ENCODE assay signal across 8 cellular contexts in the genomic region with DNA sequence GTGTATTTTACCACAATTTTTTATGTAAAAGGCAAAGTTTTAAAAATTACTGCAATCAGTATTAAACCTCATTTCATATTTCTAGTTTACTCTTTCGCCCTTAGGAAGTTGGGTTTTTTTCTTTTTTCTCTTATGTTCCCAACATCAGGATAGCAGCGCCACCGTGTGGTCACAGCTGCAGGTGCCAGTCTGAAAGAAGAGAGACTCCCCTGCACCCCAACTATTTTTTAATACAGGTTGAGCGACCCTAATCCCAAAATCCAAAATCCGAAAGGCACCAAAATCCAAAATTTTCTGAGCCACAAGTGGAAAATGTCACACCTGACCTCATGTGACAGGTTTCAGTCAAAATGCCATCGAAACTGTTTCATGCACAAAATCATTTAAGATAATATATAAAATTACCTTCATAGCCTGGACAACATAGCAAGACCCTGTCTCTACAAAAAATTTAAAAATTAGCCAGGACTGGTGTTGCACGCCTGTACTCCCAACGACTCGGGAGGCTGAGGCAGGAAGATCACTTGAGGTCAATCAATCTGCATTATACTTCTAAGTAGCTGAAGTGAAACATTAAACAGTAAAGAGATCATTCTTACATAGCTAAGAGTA. TPM values are rescaled to one million over a fixed set of nuclear protein-coding genes. Genes with fewer than 3 reads are reported as not detected.
A peak's percentile ranks its signal among the peaks of the same experiment; 100 is the strongest.
DNase-seq lines count a peak whose midpoint lies in the region; ATAC-seq, FAIRE-seq and TF ChIP-seq lines count a peak whose summit lies in the region.

No MANE protein-coding gene starts in this region.

- H3K4me3 Mint-ChIP-seq in CD4-positive, alpha-beta T cell, result no peak overlapping the region
- H3K4me3 Mint-ChIP-seq in activated T-helper 1 cell treated with anti-CD3 and anti-CD28 coated beads, Interleukin-12 subunit alpha, Interleukin-12 subunit beta, Interleukin-2, Interleukin-4 antibody, amounts not matched to agents 30 ng/mL and 10 ng/mL and 1 ng/mL, durations not matched to agents 14 hours and 24 hours and 36 hours, result no peak overlapping the region

- CTCF ChIA-PET in CD4-positive, alpha-beta T cell (lab: Charles Lee), result interaction anchor here (1.0 to 7.2 kb wide), 9 partner anchors 9 to 225 kb away, joined by 3 to 77 read pairs (median 6); no protein-coding TSS in a partner anchor

- ATAC-seq in CD4-positive, alpha-beta T cell (ENCODE audit: poor library complexity), result no peak
- ATAC-seq in thoracic aorta (ENCODE audit: insufficient number of reproducible peaks, low FRiP score, low read depth), result no peak
- no peak for ATAC-seq in GM21825 (IDR thresholded peaks at IDR 0.05; ENCODE audit: unreplicated experiment)

- H3K36me3 ChIP-seq in osteoblast (ENCODE audit: insufficient read depth, low read length), result no peaks in the 10 kb centered on the region
- no peaks in the 10 kb centered on the region for H3K36me3 ChIP-seq in thoracic aorta

- intact Hi-C loops in CD4-positive, alpha-beta T cell (cut with DNase I, micrococcal nuclease), result loop anchor here (1.0 to 2.0 kb wide), 6 partner anchors 84 to 224 kb away; no protein-coding TSS in a partner anchor
- intact Hi-C loops in activated T-helper 1 cell treated with anti-CD3 and anti-CD28 coated beads, Interleukin-12 subunit alpha, Interleukin-12 subunit beta, Interleukin-2, Interleukin-4 antibody, amounts not matched to agents 30 ng/mL and 10 ng/mL and 1 ng/mL, durations not matched to agents 14 hours and 24 hours and 36 hours (cut with micrococcal nuclease), result loop anchor here (1.0 to 5.0 kb wide), 6 partner anchors 41 to 293 kb away; no protein-coding TSS in a partner anchor

- H3K79me2 ChIP-seq in osteoblast (ENCODE audit: insufficient read depth, low read length), result no peaks in the 10 kb centered on the region

- H3K4me1 ChIP-seq in osteoblast (ENCODE audit: insufficient read depth, low read length) (no peaks in the 10 kb centered on the region), thoracic aorta (ENCODE audit: control insufficient read depth in 1 of 2, low read depth in 2 of 2) (no peaks in the 10 kb centered on the region)

- peak; percentile 67 to 84 (median 76) for DNase-seq in CD4-positive, alpha-beta T cell
- DNase-seq in HTR-8/SVneo (ENCODE audit: insufficient read length, low spot score) (peak; percentile 69), RKO (ENCODE audit: low spot score) (peak; percentile 71), fibroblast of the conjunctiva (ENCODE audit: low read depth) (peak; percentile 55), osteoblast (ENCODE audit: insufficient read length, low spot score, missing footprints) (peak; percentile 92), thoracic aorta (ENCODE audit: low spot score) (peak; percentile 32)
- DNase-seq in activated T-helper 1 cell treated with anti-CD3 and anti-CD28 coated beads, Interleukin-12 subunit alpha, Interleukin-12 subunit beta, Interleukin-2, Interleukin-4 antibody, amounts not matched to agents 30 ng/mL and 10 ng/mL and 1 ng/mL, durations not matched to agents 14 hours and 24 hours and 36 hours (ENCODE audit: low spot score), result peak; percentile 57

- H3K9me3 Mint-ChIP-seq in CD4-positive, alpha-beta T cell, result no peaks in the 10 kb centered on the region
- H3K9me3 Mint-ChIP-seq in activated T-helper 1 cell treated with anti-CD3 and anti-CD28 coated beads, Interleukin-12 subunit alpha, Interleukin-12 subunit beta, Interleukin-2, Interleukin-4 antibody, amounts not matched to agents 30 ng/mL and 10 ng/mL and 1 ng/mL, durations not matched to agents 14 hours and 24 hours and 36 hours, result no peaks in the 10 kb centered on the region

- H2AFZ ChIP-seq in osteoblast (ENCODE audit: low read length), result no peak overlapping the region

- H4K20me1 ChIP-seq in osteoblast (ENCODE audit: insufficient read depth, low read length), result no peaks in the 10 kb centered on the region

- no peak for FAIRE-seq in HTR-8/SVneo (lab: Jason Lieb, UNC)

- H3K36me3 Mint-ChIP-seq in CD4-positive, alpha-beta T cell (ENCODE audit: low read depth), result no peaks in the 10 kb centered on the region
- H3K36me3 Mint-ChIP-seq in activated T-helper 1 cell treated with anti-CD3 and anti-CD28 coated beads, Interleukin-12 subunit alpha, Interleukin-12 subunit beta, Interleukin-2, Interleukin-4 antibody, amounts not matched to agents 30 ng/mL and 10 ng/mL and 1 ng/mL, durations not matched to agents 14 hours and 24 hours and 36 hours (ENCODE audit: low read depth), result peaks cover 1% of the 10 kb centered on the region

- H3K27ac ChIP-seq in CD4-positive, alpha-beta T cell (ENCODE audit: low read depth, low read length), result no peak overlapping the region
- H3K27ac ChIP-seq in osteoblast (ENCODE audit: low read depth, low read length) (no peak overlapping the region), thoracic aorta (no peak overlapping the region)

- POLR2A ChIA-PET in CD4-positive, alpha-beta T cell (lab: Charles Lee), result interaction anchor here (1.3 to 4.5 kb wide), 4 partner anchors 84 to 226 kb away, joined by 3 to 40 read pairs (median 4); a partner anchor contains a TSS

- no peaks in the 10 kb centered on the region for H3K27me3 ChIP-seq in CD4-positive, alpha-beta T cell (ENCODE audit: control insufficient read depth, insufficient read depth, low read length)
- peaks cover 30% of the 10 kb centered on the region for H3K27me3 ChIP-seq in osteoblast (ENCODE audit: insufficient read depth, low read length)
- no peaks in the 10 kb centered on the region for H3K27me3 ChIP-seq in thoracic aorta (replicated peaks; ENCODE audit: insufficient read depth)

- peak overlapping the region; percentile 44 for H3K4me2 ChIP-seq in osteoblast (ENCODE audit: insufficient read depth, low read length)

- peak; percentile 94 for TF ChIP-seq CTCF in CD4-positive, alpha-beta T cell (IDR thresholded peaks at IDR 0.05)
- peak; percentile 97 for TF ChIP-seq CTCF in osteoblast (IDR thresholded peaks at IDR 0.05; ENCODE audit: extremely low read depth, low read depth, low read length)
- peak; percentile 79 for TF ChIP-seq CTCF in thoracic aorta (IDR thresholded peaks at IDR 0.05)

- no peaks in the 10 kb centered on the region for H3K9me3 ChIP-seq in CD4-positive, alpha-beta T cell (ENCODE audit: control insufficient read depth, low read length)
- H3K9me3 ChIP-seq in osteoblast (ENCODE audit: low read depth, low read length) (no peaks in the 10 kb centered on the region), thoracic aorta (no peaks in the 10 kb centered on the region)

- peaks cover 8% of the 10 kb centered on the region for H3K27me3 Mint-ChIP-seq in CD4-positive, alpha-beta T cell
- peaks cover 17% of the 10 kb centered on the region for H3K27me3 Mint-ChIP-seq in activated T-helper 1 cell treated with anti-CD3 and anti-CD28 coated beads, Interleukin-12 subunit alpha, Interleukin-12 subunit beta, Interleukin-2, Interleukin-4 antibody, amounts not matched to agents 30 ng/mL and 10 ng/mL and 1 ng/mL, durations not matched to agents 14 hours and 24 hours and 36 hours (ENCODE audit: insufficient read depth)

- peak overlapping the region; percentile 18 for H3K27ac Mint-ChIP-seq in CD4-positive, alpha-beta T cell
- H3K27ac Mint-ChIP-seq in activated T-helper 1 cell treated with anti-CD3 and anti-CD28 coated beads, Interleukin-12 subunit alpha, Interleukin-12 subunit beta, Interleukin-2, Interleukin-4 antibody, amounts not matched to agents 30 ng/mL and 10 ng/mL and 1 ng/mL, durations not matched to agents 14 hours and 24 hours and 36 hours, result no peak overlapping the region

- no peak overlapping the region for H3K4me3 ChIP-seq in osteoblast (ENCODE audit: insufficient read depth, low read length)
- peak overlapping the region; percentile 31 for H3K4me3 ChIP-seq in thoracic aorta

- peaks cover 24% of the 10 kb centered on the region for H3K4me1 Mint-ChIP-seq in CD4-positive, alpha-beta T cell (ENCODE audit: low read depth)
- H3K4me1 Mint-ChIP-seq in activated T-helper 1 cell treated with anti-CD3 and anti-CD28 coated beads, Interleukin-12 subunit alpha, Interleukin-12 subunit beta, Interleukin-2, Interleukin-4 antibody, amounts not matched to agents 30 ng/mL and 10 ng/mL and 1 ng/mL, durations not matched to agents 14 hours and 24 hours and 36 hours (ENCODE audit: low read depth), result peaks cover 23% of the 10 kb centered on the region

RNA-seq across cellular contexts. Expression of a gene that starts 21.8 kb away (rescaled TPM):
- under 1 TPM; 0.20 to 0.36 TPM for total RNA-seq in CD4-positive, alpha-beta T cell
- not detected in 2 replicates for total RNA-seq in activated T-helper 1 cell treated with anti-CD3 and anti-CD28 coated beads, Interleukin-12 subunit alpha, Interleukin-12 subunit beta, Interleukin-2, Interleukin-4 antibody, amounts not matched to agents 30 ng/mL and 10 ng/mL and 1 ng/mL, durations not matched to agents 14 hours and 24 hours and 36 hours
- total RNA-seq in osteoblast, result under 0.01 TPM in 1 of 2 replicates, not detected in the other
- total RNA-seq in thoracic aorta, result 1 to 10 TPM; 1.4 to 8.1 TPM

RNA-seq across cellular contexts. Expression of a gene that starts 42.8 kb away (rescaled TPM):
- total RNA-seq in CD4-positive, alpha-beta T cell, result under 1 TPM; 0.64 to 0.85 TPM
- total RNA-seq in activated T-helper 1 cell treated with anti-CD3 and anti-CD28 coated beads, Interleukin-12 subunit alpha, Interleukin-12 subunit beta, Interleukin-2, Interleukin-4 antibody, amounts not matched to agents 30 ng/mL and 10 ng/mL and 1 ng/mL, durations not matched to agents 14 hours and 24 hours and 36 hours, result 1.1 and 1.6 TPM in 2 replicates
- total RNA-seq in osteoblast, result 0.88 and 1.1 TPM in 2 replicates
- 1 to 10 TPM; 1.9 to 5.4 TPM for total RNA-seq in thoracic aorta

RNA-seq across cellular contexts. Expression of a gene that starts 56.3 kb away (rescaled TPM):
- under 1 TPM; 0.59 to 0.96 TPM for total RNA-seq in CD4-positive, alpha-beta T cell
- not detected in 2 replicates for total RNA-seq in activated T-helper 1 cell treated with anti-CD3 and anti-CD28 coated beads, Interleukin-12 subunit alpha, Interleukin-12 subunit beta, Interleukin-2, Interleukin-4 antibody, amounts not matched to agents 30 ng/mL and 10 ng/mL and 1 ng/mL, durations not matched to agents 14 hours and 24 hours and 36 hours
- not detected in 2 replicates for total RNA-seq in osteoblast
- 1 to 10 TPM; 3.2 to 5.8 TPM for total RNA-seq in thoracic aorta

Comparison
In these comparisons a context has a peak if more than half of its experiments do, and no peak if none do; other contexts are left out.
1. DNase-seq: peak in every context shown above with its lines; median percentile 92 in osteoblast; 76 in CD4-positive, alpha-beta T cell; 71 in RKO; 69 in HTR-8/SVneo; 57 in activated T-helper 1 cell treated with anti-CD3 and anti-CD28 coated beads, Interleukin-12 subunit alpha, Interleukin-12 subunit beta, Interleukin-2, Interleukin-4 antibody, amounts not matched to agents 30 ng/mL and 10 ng/mL and 1 ng/mL, durations not matched to agents 14 hours and 24 hours and 36 hours; 55 in fibroblast of the conjunctiva; 32 in thoracic aorta.